In genomic region chr10:102870221-102870620, GRCh38 we compare ENCODE assay signal across 12 cellular contexts. TPM values are rescaled to one million over a fixed set of nuclear protein-coding genes. Genes with fewer than 3 reads are reported as not detected.
A peak's percentile ranks its signal among the peaks of the same experiment; 100 is the strongest.
DNase-seq lines count a peak whose midpoint lies in the region; ATAC-seq and TF ChIP-seq lines count a peak whose summit lies in the region.
"Had no signal": no experiment of that assay in that cellular context is flagged by ENCODE, and none has a peak within 500 bp of the region (broad histone marks: within the 10 kb centered on the region; RNA-seq: fewer than 3 reads in every experiment).

No MANE protein-coding gene starts in this region.

- CTCF ChIA-PET in activated CD8-positive, alpha-beta memory T cell treated with anti-CD3 and anti-CD28 coated beads, Interleukin-2, amount 10 ng/mL, durations not matched to agents 7 days and 5 days (lab: Charles Lee) = no interaction called here

- H3K4me1 ChIP-seq in stomach smooth muscle (ENCODE audit: control insufficient read depth, insufficient read depth, low read length) = peaks cover 12% of the 10 kb centered on the region

- peaks cover 3% of the 10 kb centered on the region for H3K36me3 Mint-ChIP-seq in activated CD8-positive, alpha-beta memory T cell treated with anti-CD3 and anti-CD28 coated beads, Interleukin-2, amount 10 ng/mL, durations not matched to agents 7 days and 5 days
- peaks cover 8% of the 10 kb centered on the region for H3K36me3 Mint-ChIP-seq in memory B cell

- peaks cover 22% of the 10 kb centered on the region for H3K27me3 Mint-ChIP-seq in activated CD8-positive, alpha-beta memory T cell treated with anti-CD3 and anti-CD28 coated beads, Interleukin-2, amount 10 ng/mL, durations not matched to agents 7 days and 5 days
- H3K27me3 Mint-ChIP-seq in memory B cell = peaks cover 21% of the 10 kb centered on the region

- no peak for ATAC-seq in activated CD8-positive, alpha-beta memory T cell treated with anti-CD3 and anti-CD28 coated beads, Interleukin-2, amount 10 ng/mL, durations not matched to agents 7 days and 5 days
- no peak for ATAC-seq in memory B cell (ENCODE audit: low read depth)

- in situ Hi-C loops in brain microvascular endothelial cell (cut with HindIII; ENCODE audit: low pct_ligation_motif_present, low sequenced_read_pairs) = no loop called here

- H3K27me3 ChIP-seq in brain microvascular endothelial cell (replicated peaks) = no peaks in the 10 kb centered on the region
- H3K27me3 ChIP-seq in stomach smooth muscle (ENCODE audit: control insufficient read depth in 1 of 2, insufficient read depth in 2 of 2, low read length in 2 of 2) = peaks cover 0 to 2% of the 10 kb centered on the region in 2 donors

- peaks cover 11% of the 10 kb centered on the region for H3K4me1 Mint-ChIP-seq in activated CD8-positive, alpha-beta memory T cell treated with anti-CD3 and anti-CD28 coated beads, Interleukin-2, amount 10 ng/mL, durations not matched to agents 7 days and 5 days
- peaks cover 12% of the 10 kb centered on the region for H3K4me1 Mint-ChIP-seq in memory B cell

- DNase-seq in activated CD8-positive, alpha-beta memory T cell treated with anti-CD3 and anti-CD28 coated beads, Interleukin-2, amount 10 ng/mL, durations not matched to agents 7 days and 5 days = no peak
- no peak for DNase-seq in activated CD8-positive, alpha-beta memory T cell treated with anti-CD3 and anti-CD28 coated beads, Interleukin-2, amount 50 U/mL, for 4 hours
- DNase-seq in brain microvascular endothelial cell (no peak), memory B cell (ENCODE audit: low spot score in 2 of 2) (no peak), dermis blood vessel endothelial cell (no peak), DMS 273 treated with DMSO at 0.1 percent for 48 hours (lab: John Stamatoyannopoulos, UW) (no peak)
- DNase-seq in stimulated activated CD4-positive, alpha-beta T cell treated with anti-CD3 and anti-CD28 coated beads, Interleukin-1b, Interleukin-23, amount 100 ng/mL, for 48 hours = no peak
- DNase-seq: midbrain, NCI-H1694 treated with DMSO at 0.1 percent for 48 hours had no signal

- H3K4me3 Mint-ChIP-seq in activated CD8-positive, alpha-beta memory T cell treated with anti-CD3 and anti-CD28 coated beads, Interleukin-2, amount 10 ng/mL, durations not matched to agents 7 days and 5 days = peak overlapping the region; percentile 1
- H3K4me3 Mint-ChIP-seq in memory B cell = peak overlapping the region; percentile 79

- H3K9me3 Mint-ChIP-seq in activated CD8-positive, alpha-beta memory T cell treated with anti-CD3 and anti-CD28 coated beads, Interleukin-2, amount 10 ng/mL, durations not matched to agents 7 days and 5 days (ENCODE audit: low read depth) = no peaks in the 10 kb centered on the region
- no peaks in the 10 kb centered on the region for H3K9me3 Mint-ChIP-seq in memory B cell

- H3K4me3 ChIP-seq in brain microvascular endothelial cell (ENCODE audit: low read depth, low read length) (peak overlapping the region; percentile 59), stomach smooth muscle (ENCODE audit: low read length in 2 of 2) (peak overlapping the region; percentile 80 to 90)

- H3K27ac ChIP-seq in brain microvascular endothelial cell (no peak overlapping the region), stomach smooth muscle (ENCODE audit: low read length) (no peak overlapping the region)

- no peaks in the 10 kb centered on the region for H3K9me3 ChIP-seq in stomach smooth muscle (ENCODE audit: control insufficient read depth in 2 of 2, low read length in 2 of 2)

- H3K27ac Mint-ChIP-seq in activated CD8-positive, alpha-beta memory T cell treated with anti-CD3 and anti-CD28 coated beads, Interleukin-2, amount 10 ng/mL, durations not matched to agents 7 days and 5 days = no peak overlapping the region
- H3K27ac Mint-ChIP-seq in memory B cell = no peak overlapping the region

- peak overlapping the region in 1 of 2 donors; percentile 80 for H3K9ac ChIP-seq in stomach smooth muscle (ENCODE audit: low read length in 2 of 2)

- no peak for TF ChIP-seq CTCF in brain microvascular endothelial cell (IDR thresholded peaks at IDR 0.05; ENCODE audit: low read depth, low read length, missing control alignments)

- H3K36me3 ChIP-seq in brain microvascular endothelial cell (replicated peaks) (no peaks in the 10 kb centered on the region), stomach smooth muscle (ENCODE audit: control insufficient read depth in 2 of 2, insufficient read depth in 2 of 2, low read length in 2 of 2) (peaks cover 4 to 8% of the 10 kb centered on the region in 2 donors)

RNA-seq across cellular contexts. Expression of gene AS3MT, which starts 1.0 kb away (rescaled TPM):
- total RNA-seq in activated CD8-positive, alpha-beta memory T cell treated with anti-CD3 and anti-CD28 coated beads, Interleukin-2, amount 10 ng/mL, durations not matched to agents 7 days and 5 days = under 1 TPM in 1 of 2 experiments, not detected in 1; 0.41 TPM
- total RNA-seq in dermis blood vessel endothelial cell = 1.2 and 2.0 TPM in 2 replicates

RNA-seq across cellular contexts. Expression of gene BORCS7, which starts 16.2 kb away (rescaled TPM):
- total RNA-seq in activated CD8-positive, alpha-beta memory T cell treated with anti-CD3 and anti-CD28 coated beads, Interleukin-2, amount 10 ng/mL, durations not matched to agents 7 days and 5 days = 1 to 10 TPM; 6.6 to 8.4 TPM
- 39.0 and 42.9 TPM in 2 replicates for total RNA-seq in dermis blood vessel endothelial cell

RNA-seq across cellular contexts. Expression of gene CYP17A1, which starts 33.0 kb away (rescaled TPM):
- not detected for total RNA-seq in activated CD8-positive, alpha-beta memory T cell treated with anti-CD3 and anti-CD28 coated beads, Interleukin-2, amount 10 ng/mL, durations not matched to agents 7 days and 5 days
- total RNA-seq in dermis blood vessel endothelial cell = not detected in 2 replicates
- total RNA-seq: activated CD8-positive, alpha-beta memory T cell treated with anti-CD3 and anti-CD28 coated beads for 36 hours; RPMI7951 had no signal

RNA-seq across cellular contexts. Expression of gene CNNM2, which starts 47.9 kb away (rescaled TPM):
- 10 to 100 TPM in 1 of 2 experiments, 1 to 10 TPM in 1; 8.0 to 10.1 TPM for total RNA-seq in activated CD8-positive, alpha-beta memory T cell treated with anti-CD3 and anti-CD28 coated beads, Interleukin-2, amount 10 ng/mL, durations not matched to agents 7 days and 5 days
- 6.3 and 6.9 TPM in 2 replicates for total RNA-seq in dermis blood vessel endothelial cell
